ENCODE assay signal across 17 cellular contexts in genomic region chr1:244868484-244869363, GRCh38. TPM values are rescaled to one million over a fixed set of nuclear protein-coding genes. Genes with fewer than 3 reads are reported as not detected.
A peak's percentile ranks its signal among the peaks of the same experiment; 100 is the strongest.
DNase-seq lines count a peak whose midpoint lies in the region; ATAC-seq and TF ChIP-seq lines count a peak whose summit lies in the region.
"Had no signal": no experiment of that assay in that cellular context is flagged by ENCODE, and none has a peak within 500 bp of the region (broad histone marks: within the 10 kb centered on the region; RNA-seq: fewer than 3 reads in every experiment).

No MANE protein-coding gene starts in this region.

- H3K4me3 Mint-ChIP-seq in natural killer cell (peak overlapping the region; percentile 37), neural crest cell (no peak overlapping the region)
- H3K4me3 Mint-ChIP-seq in natural killer cell treated with Interleukin-12 subunit alpha and Interleukin-12 subunit beta and Interleukin-15 and Interleukin-18, amount 100 ng/mL, for 72 hours: no peak overlapping the region
- H3K4me3 Mint-ChIP-seq in activated CD4-positive, alpha-beta T cell treated with anti-CD3 and anti-CD28 coated beads for 36 hours: no peak overlapping the region

- no peaks in the 10 kb centered on the region for H3K36me3 Mint-ChIP-seq in natural killer cell
- peaks cover 5% of the 10 kb centered on the region for H3K36me3 Mint-ChIP-seq in natural killer cell treated with Interleukin-12 subunit alpha and Interleukin-12 subunit beta and Interleukin-15 and Interleukin-18, amount 100 ng/mL, for 72 hours
- H3K36me3 Mint-ChIP-seq in neural crest cell (ENCODE audit: low read depth): no peaks in the 10 kb centered on the region
- H3K36me3 Mint-ChIP-seq in activated CD4-positive, alpha-beta T cell treated with anti-CD3 and anti-CD28 coated beads for 36 hours (ENCODE audit: low read depth): peaks cover 6% of the 10 kb centered on the region

- in situ Hi-C loops in GM13976 (cut with MboI; ENCODE audit: low sequenced_read_pairs, unreplicated experiment): no loop called here

- no peak for ATAC-seq in natural killer cell
- ATAC-seq in natural killer cell treated with Interleukin-12 subunit alpha and Interleukin-12 subunit beta and Interleukin-15 and Interleukin-18, amount 100 ng/mL, for 72 hours: no peak
- no peak for ATAC-seq in activated CD4-positive, alpha-beta T cell treated with anti-CD3 and anti-CD28 coated beads for 36 hours
- ATAC-seq: HCT116 had no signal

- H3K27ac Mint-ChIP-seq in natural killer cell (peak overlapping the region; percentile 74 to 89), neural crest cell (ENCODE audit: unreplicated experiment) (peak overlapping the region; percentile 91)
- peak overlapping the region in 1 of 2 donors; percentile 66 for H3K27ac Mint-ChIP-seq in natural killer cell treated with Interleukin-12 subunit alpha and Interleukin-12 subunit beta and Interleukin-15 and Interleukin-18, amount 100 ng/mL, for 72 hours
- H3K27ac Mint-ChIP-seq in activated CD4-positive, alpha-beta T cell treated with anti-CD3 and anti-CD28 coated beads for 36 hours: no peak overlapping the region

- POLR2A ChIA-PET in activated CD4-positive, alpha-beta T cell treated with anti-CD3 and anti-CD28 coated beads for 36 hours (lab: Charles Lee): no interaction called here

- DNase-seq in natural killer cell (no peak), ecto neural progenitor cell (ENCODE audit: low spot score) (peak; percentile 69), neural crest cell (ENCODE audit: low read depth, low spot score) (no peak), GM13976 (ENCODE audit: low spot score) (no peak), NCI-H1105 (lab: John Stamatoyannopoulos, UW) (no peak), dedifferentiated amniotic fluid mesenchymal stem cell (ENCODE audit: extremely low spot score) (no peak)
- no peak for DNase-seq in natural killer cell treated with Interleukin-12 subunit alpha and Interleukin-12 subunit beta and Interleukin-15 and Interleukin-18, amount 100 ng/mL, for 72 hours (ENCODE audit: low spot score)
- DNase-seq in activated CD4-positive, alpha-beta T cell treated with anti-CD3 and anti-CD28 coated beads for 36 hours: no peak
- DNase-seq: BE2C, DMS79 treated with DMSO at 0.1 percent for 48 hours, GOT3, Karpas-422, NCI-H1436, NCI-H1930, NCI-H69 had no signal

- TF ChIP-seq CTCF in natural killer cell (IDR thresholded peaks at IDR 0.05) (no peak), neural crest cell (conservative IDR thresholded peaks at IDR 0.05) (no peak), GM13976 (IDR thresholded peaks at IDR 0.05; ENCODE audit: borderline replicate concordance, control extremely low read depth, extremely low read depth, insufficient read depth, missing control alignments) (no peak)

- CTCF ChIA-PET in activated CD4-positive, alpha-beta T cell treated with anti-CD3 and anti-CD28 coated beads for 36 hours (lab: Charles Lee): interaction anchor here (0.6 to 1.0 kb wide), 4 partner anchors 67 to 200 kb away, joined by 3 to 5 read pairs (median 3); no protein-coding TSS in a partner anchor

- H3K4me1 Mint-ChIP-seq in natural killer cell: peaks cover 25 to 37% of the 10 kb centered on the region in 2 donors
- H3K4me1 Mint-ChIP-seq in natural killer cell treated with Interleukin-12 subunit alpha and Interleukin-12 subunit beta and Interleukin-15 and Interleukin-18, amount 100 ng/mL, for 72 hours (ENCODE audit: low read depth in 2 of 2): peaks cover 17 to 19% of the 10 kb centered on the region in 2 donors
- peaks cover 35% of the 10 kb centered on the region for H3K4me1 Mint-ChIP-seq in neural crest cell
- peaks cover 17% of the 10 kb centered on the region for H3K4me1 Mint-ChIP-seq in activated CD4-positive, alpha-beta T cell treated with anti-CD3 and anti-CD28 coated beads for 36 hours

- intact Hi-C loops in natural killer cell (cut with micrococcal nuclease): loop anchor here (10.0 kb wide), 1 partner anchor 414 kb away; the partner anchor contains the start of gene ADSS2
- intact Hi-C loops in activated CD4-positive, alpha-beta T cell treated with anti-CD3 and anti-CD28 coated beads for 36 hours (cut with DNase I, micrococcal nuclease): loop anchor here in 1 of 2 experiments (10.0 kb wide), 1 partner anchor 1614 kb away; the partner anchor contains the start of genes CEP170 and SDCCAG8

- H3K27me3 Mint-ChIP-seq in natural killer cell (ENCODE audit: low read depth in 2 of 2) (no peaks in the 10 kb centered on the region), neural crest cell (ENCODE audit: low read depth) (peaks cover 5% of the 10 kb centered on the region)
- H3K27me3 Mint-ChIP-seq in natural killer cell treated with Interleukin-12 subunit alpha and Interleukin-12 subunit beta and Interleukin-15 and Interleukin-18, amount 100 ng/mL, for 72 hours: no peaks in the 10 kb centered on the region
- H3K27me3 Mint-ChIP-seq in activated CD4-positive, alpha-beta T cell treated with anti-CD3 and anti-CD28 coated beads for 36 hours: no peaks in the 10 kb centered on the region
- H3K27me3 Mint-ChIP-seq: IgD-negative memory B cell had no signal

- H3K9me3 Mint-ChIP-seq in natural killer cell (no peaks in the 10 kb centered on the region), neural crest cell (no peaks in the 10 kb centered on the region)
- H3K9me3 Mint-ChIP-seq in natural killer cell treated with Interleukin-12 subunit alpha and Interleukin-12 subunit beta and Interleukin-15 and Interleukin-18, amount 100 ng/mL, for 72 hours: no peaks in the 10 kb centered on the region
- H3K9me3 Mint-ChIP-seq in activated CD4-positive, alpha-beta T cell treated with anti-CD3 and anti-CD28 coated beads for 36 hours (ENCODE audit: low read depth): no peaks in the 10 kb centered on the region
- H3K9me3 Mint-ChIP-seq: IgD-negative memory B cell had no signal

RNA-seq across cellular contexts. Expression of gene HNRNPU, which starts 4.4 kb away (rescaled TPM):
- total RNA-seq in natural killer cell (100 to 1,000 TPM; 467 to 603 (median 504) TPM), neural crest cell (695 and 719 TPM in 2 replicates)
- total RNA-seq in natural killer cell treated with Interleukin-12 subunit alpha and Interleukin-12 subunit beta and Interleukin-15 and Interleukin-18, amount 100 ng/mL, for 72 hours: 100 to 1,000 TPM; 403 to 475 TPM
- 100 to 1,000 TPM; 521 to 532 TPM for total RNA-seq in activated CD4-positive, alpha-beta T cell treated with anti-CD3 and anti-CD28 coated beads for 36 hours

RNA-seq across cellular contexts. Expression of gene COX20, which starts 33.3 kb away (rescaled TPM):
- 10 to 100 TPM; 24.3 to 25.4 (median 24.9) TPM for total RNA-seq in natural killer cell
- 10 to 100 TPM; 21.3 to 31.4 TPM for total RNA-seq in natural killer cell treated with Interleukin-12 subunit alpha and Interleukin-12 subunit beta and Interleukin-15 and Interleukin-18, amount 100 ng/mL, for 72 hours
- 24.0 and 25.7 TPM in 2 replicates for total RNA-seq in neural crest cell
- 10 to 100 TPM; 32.0 to 33.2 TPM for total RNA-seq in activated CD4-positive, alpha-beta T cell treated with anti-CD3 and anti-CD28 coated beads for 36 hours
